In the genomic region with DNA sequence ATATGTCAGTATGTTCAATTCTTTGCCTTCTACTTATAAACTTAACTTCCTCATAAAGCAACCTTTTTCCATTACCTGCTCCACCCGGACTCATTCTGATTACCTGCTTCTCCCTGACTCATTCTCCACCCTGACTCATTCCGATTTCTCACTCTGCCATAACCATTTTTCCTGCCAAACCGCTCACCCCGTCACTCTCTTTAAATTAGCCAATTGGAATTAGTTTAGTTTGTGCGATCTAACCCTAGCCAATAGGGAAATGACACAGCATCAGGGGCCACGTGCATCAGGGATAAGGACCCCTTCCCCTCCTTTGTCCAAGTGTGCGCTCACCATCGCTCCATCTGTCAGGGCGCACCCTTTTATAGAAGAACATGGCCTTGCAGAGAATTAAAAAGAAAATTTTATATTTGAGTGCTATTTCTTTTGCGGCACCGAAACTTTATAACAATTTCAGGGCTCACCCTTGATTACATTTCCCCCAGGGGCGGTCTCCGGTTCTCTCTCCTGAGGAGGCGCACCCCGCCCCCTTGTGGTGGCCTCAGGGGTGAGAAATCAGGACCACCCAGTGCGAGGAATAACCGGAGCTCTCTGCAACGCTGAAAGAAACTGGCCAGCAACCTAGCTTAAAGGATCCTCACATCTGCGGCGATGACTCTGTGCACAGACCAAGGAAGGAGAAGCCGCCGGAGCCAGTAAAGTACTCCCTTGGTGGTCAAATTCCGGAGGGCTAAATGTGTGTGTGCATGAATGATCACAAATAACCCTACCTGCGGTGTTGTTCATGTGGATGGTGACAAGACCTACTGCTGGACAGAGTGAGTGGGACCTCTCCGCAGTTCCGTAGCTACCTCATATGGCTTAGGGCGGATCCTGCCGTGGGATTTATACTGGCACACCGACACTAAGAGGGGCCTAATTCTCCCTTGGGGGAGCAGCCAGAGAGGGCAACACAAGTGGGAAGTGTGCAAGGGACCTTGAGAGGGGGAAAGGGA, we compare ENCODE assay signal across 8 cellular contexts. TPM values are rescaled to one million over a fixed set of nuclear protein-coding genes. Genes with fewer than 3 reads are reported as not detected.
A peak's percentile ranks its signal among the peaks of the same experiment; 100 is the strongest.
DNase-seq lines count a peak whose midpoint lies in the region; ATAC-seq and TF ChIP-seq lines count a peak whose summit lies in the region.

No MANE protein-coding gene starts in this region.

- H3K4me1 ChIP-seq in BE2C (no peaks in the 10 kb centered on the region), upper lobe of left lung (peaks cover 0 to 8% (median 0%) of the 10 kb centered on the region in 4 donors)

- H3K4me3 ChIP-seq in BE2C (ENCODE audit: low read depth, low read length), result no peak overlapping the region
- H3K4me3 ChIP-seq in upper lobe of left lung, result peak overlapping the region in 2 of 4 donors; percentile 3 to 27

- H3K27ac ChIP-seq in upper lobe of left lung, result no peak overlapping the region

- DNase-seq in BE2C (peak; percentile 76), NOMO-1 (lab: John Stamatoyannopoulos, UW; ENCODE audit: unreplicated experiment in 2 of 2) (peak; percentile 58 to 62), glomerular visceral epithelial cell (ENCODE audit: extremely low spot score) (peak; percentile 77), pons (ENCODE audit: low spot score) (peak; percentile 79), upper lobe of left lung (no peak)
- DNase-seq in activated gamma-delta T cell treated with anti-CD3 and anti-CD28 coated beads, Interleukin-2, amount 50 U/mL, for 16 hours (ENCODE audit: low read depth), result peak; percentile 42
- no peak for DNase-seq in central memory CD4-positive, alpha-beta T cell

- TF ChIP-seq CTCF in BE2C (IDR thresholded peaks at IDR 0.05; ENCODE audit: low read depth, low read length) (peak; percentile 77), upper lobe of left lung (IDR thresholded peaks at IDR 0.05) (peak in 5 of 6 experiments; percentile 25 to 42 (median 27))

- TF ChIP-seq POLR2A in upper lobe of left lung (IDR thresholded peaks at IDR 0.05), result no peak

- TF ChIP-seq EP300 in upper lobe of left lung (IDR thresholded peaks at IDR 0.05), result no peak

- H3K36me3 ChIP-seq in BE2C, result no peaks in the 10 kb centered on the region
- no peaks in the 10 kb centered on the region for H3K36me3 ChIP-seq in upper lobe of left lung

- H3K9me3 ChIP-seq in BE2C (no peaks in the 10 kb centered on the region), upper lobe of left lung (no peaks in the 10 kb centered on the region)

- peak in 1 of 2 donors; percentile 58 for ATAC-seq in upper lobe of left lung (ENCODE audit: low FRiP score in 2 of 2)
- no peak for ATAC-seq in HG02798 (IDR thresholded peaks at IDR 0.05; ENCODE audit: poor library complexity, unreplicated experiment)

- WGBS in upper lobe of left lung, 2 donors, result 41 to 44% methylated on average over 26 to 29 of the region's 29 CpGs

- H3K27me3 ChIP-seq in BE2C (peaks cover 3% of the 10 kb centered on the region), upper lobe of left lung (no peaks in the 10 kb centered on the region)

RNA-seq across cellular contexts. Expression of a gene that starts 30.3 kb away (rescaled TPM):
- not detected for polyA plus RNA-seq in BE2C (2012; ENCODE audit: insufficient read depth, insufficient read length, low read depth)
- 1 to 10 TPM; 3.8 to 8.4 (median 6.2) TPM for total RNA-seq in upper lobe of left lung

RNA-seq across cellular contexts. Expression of a gene that starts 34.8 kb away (rescaled TPM):
- 244 TPM for polyA plus RNA-seq in BE2C (2012; ENCODE audit: insufficient read depth, insufficient read length, low read depth)
- total RNA-seq in upper lobe of left lung, result 100 to 1,000 TPM in 3 of 6 donors, 10 to 100 TPM in 3; 62.6 to 322 (median 106) TPM

RNA-seq across cellular contexts. Expression of a gene that starts 44.3 kb away (rescaled TPM):
- polyA plus RNA-seq in BE2C (2012; ENCODE audit: insufficient read depth, insufficient read length, low read depth), result 21.1 TPM
- 10 to 100 TPM; 16.0 to 55.5 (median 25.1) TPM for total RNA-seq in upper lobe of left lung

RNA-seq across cellular contexts. Expression of a gene that starts 52.0 kb away (rescaled TPM):
- 0.32 TPM for polyA plus RNA-seq in BE2C (2012; ENCODE audit: insufficient read depth, insufficient read length, low read depth)
- 10 to 100 TPM; 13.7 to 78.6 (median 23.0) TPM for total RNA-seq in upper lobe of left lung

Comparison
In these comparisons a context has a peak if more than half of its experiments do, and no peak if none do; other contexts are left out.
1. DNase-seq: peak in BE2C (single experiment), NOMO-1 (2 of 2), activated gamma-delta T cell treated with anti-CD3 and anti-CD28 coated beads, Interleukin-2, amount 50 U/mL, for 16 hours (single experiment), glomerular visceral epithelial cell (single experiment) and pons (single experiment); none in upper lobe of left lung (0 of 2) and central memory CD4-positive, alpha-beta T cell (single experiment).